31 cellular contexts compared by ENCODE assay signal in genomic region chr12:79707830-79708229, GRCh38.
"Had no signal": no experiment of that assay in that cellular context is flagged by ENCODE, and none has a peak within 500 bp of the region (broad histone marks: within the 10 kb centered on the region; RNA-seq: fewer than 3 reads in every experiment).

No MANE protein-coding gene starts in this region.

- H3K36me3 ChIP-seq: ascending aorta, cardiac muscle cell, colonic mucosa had no signal

- H3K27me3 ChIP-seq: ascending aorta, cardiac muscle cell, colonic mucosa had no signal

- H3K4me1 Mint-ChIP-seq: activated CD4-positive, alpha-beta T cell treated with anti-CD3 and anti-CD28 coated beads, Interleukin-2, amount 10 ng/mL, durations not matched to agents 24 days and 14 days; activated naive CD4-positive, alpha-beta T cell treated with anti-CD3 and anti-CD28 coated beads, Interleukin-2, amount 50 U/mL, for 24 hours; activated naive CD8-positive, alpha-beta T cell treated with anti-CD3 and anti-CD28 coated beads, Interleukin-2, amount 10 ng/mL, durations not matched to agents 7 days and 5 days; activated T-helper 17 cell treated with anti-CD3 and anti-CD28 coated beads, Interleukin-2, amount 50 U/mL, for 72 hours; central memory CD8-positive, alpha-beta T cell had no signal

- H3K4me1 ChIP-seq: ascending aorta, colonic mucosa had no signal

- H3K9me3 ChIP-seq: ascending aorta, colonic mucosa had no signal

- H3K9me3 Mint-ChIP-seq: activated CD4-positive, alpha-beta T cell treated with anti-CD3 and anti-CD28 coated beads, Interleukin-2, amount 10 ng/mL, durations not matched to agents 24 days and 14 days; activated CD8-positive, alpha-beta T cell treated with anti-CD3 and anti-CD28 coated beads for 36 hours; activated naive CD4-positive, alpha-beta T cell treated with anti-CD3 and anti-CD28 coated beads, Interleukin-2, amount 50 U/mL, for 24 hours; activated T-cell treated with anti-CD3 and anti-CD28 coated beads, Interleukin-2, amount 50 U/mL, for 72 hours; activated T-helper 17 cell treated with anti-CD3 and anti-CD28 coated beads, Interleukin-2, amount 50 U/mL, for 72 hours; central memory CD8-positive, alpha-beta T cell had no signal

- H3K4me3 Mint-ChIP-seq: activated CD4-positive, alpha-beta T cell treated with anti-CD3 and anti-CD28 coated beads, Interleukin-2, amount 10 ng/mL, durations not matched to agents 24 days and 14 days; activated CD8-positive, alpha-beta T cell treated with anti-CD3 and anti-CD28 coated beads for 36 hours; activated naive CD4-positive, alpha-beta T cell treated with anti-CD3 and anti-CD28 coated beads, Interleukin-2, amount 50 U/mL, for 24 hours; activated naive CD8-positive, alpha-beta T cell treated with anti-CD3 and anti-CD28 coated beads, Interleukin-2, amount 10 ng/mL, durations not matched to agents 7 days and 5 days; activated T-cell treated with anti-CD3 and anti-CD28 coated beads, Interleukin-2, amount 50 U/mL, for 72 hours; activated T-helper 17 cell treated with anti-CD3 and anti-CD28 coated beads, Interleukin-2, amount 50 U/mL, for 72 hours; central memory CD8-positive, alpha-beta T cell had no signal

- H3K4me3 ChIP-seq: ascending aorta, cardiac muscle cell, colonic mucosa, PC-9 had no signal

- FAIRE-seq: RCC 7860 had no signal

- DNase-seq: activated CD4-positive, alpha-beta T cell treated with anti-CD3 and anti-CD28 coated beads, Interleukin-2, amount 10 ng/mL, durations not matched to agents 24 days and 14 days; activated CD4-positive, alpha-beta T cell treated with anti-CD3 and anti-CD28 coated beads, Interleukin-2, amount 50 U/mL, for 4 hours; activated CD8-positive, alpha-beta T cell treated with anti-CD3 and anti-CD28 coated beads for 36 hours; activated effector memory CD4-positive, alpha-beta T cell treated with anti-CD3 and anti-CD28 coated beads, Interleukin-2, amount 50 U/mL, for 16 hours; activated naive CD4-positive, alpha-beta T cell; activated naive CD8-positive, alpha-beta T cell treated with anti-CD3 and anti-CD28 coated beads, Interleukin-2, amount 10 ng/mL, durations not matched to agents 7 days and 5 days; activated T-cell treated with anti-CD3 and anti-CD28 coated beads, Interleukin-2, amount 50 U/mL, for 1 hour; activated T-cell treated with anti-CD3 and anti-CD28 coated beads, Interleukin-2, amount 50 U/mL, for 72 hours; amygdala; colonic mucosa; NCI-H1105; NCI-H1417 treated with DMSO at 0.1 percent for 48 hours; NCI-H1694 treated with DMSO at 0.1 percent for 48 hours; NCI-H2029 treated with DMSO at 0.1 percent for 48 hours; NCI-H226; NCI-H446 treated with DMSO at 0.1 percent for 48 hours; NCI-H524; PC-9; SIG-M5; T-helper 1 cell; T-helper 2 cell; T-helper 9 cell had no signal

- H3K27ac ChIP-seq: ascending aorta, cardiac muscle cell, colonic mucosa, PC-9, RWPE1 had no signal

- ATAC-seq: activated CD8-positive, alpha-beta T cell treated with anti-CD3 and anti-CD28 coated beads for 36 hours; activated T-cell treated with anti-CD3 and anti-CD28 coated beads, Interleukin-2, amount 50 U/mL, for 72 hours; activated T-helper 17 cell treated with anti-CD3 and anti-CD28 coated beads, Interleukin-2, amount 50 U/mL, for 72 hours; Right ventricle myocardium inferior; SK-N-SH treated with all-trans-retinoic acid at 6 μM for 48 hours had no signal

- H3K27ac Mint-ChIP-seq: activated CD4-positive, alpha-beta T cell treated with anti-CD3 and anti-CD28 coated beads, Interleukin-2, amount 10 ng/mL, durations not matched to agents 24 days and 14 days; activated CD8-positive, alpha-beta T cell treated with anti-CD3 and anti-CD28 coated beads for 36 hours; activated naive CD4-positive, alpha-beta T cell treated with anti-CD3 and anti-CD28 coated beads, Interleukin-2, amount 50 U/mL, for 24 hours; activated naive CD8-positive, alpha-beta T cell treated with anti-CD3 and anti-CD28 coated beads, Interleukin-2, amount 10 ng/mL, durations not matched to agents 7 days and 5 days; activated T-cell treated with anti-CD3 and anti-CD28 coated beads, Interleukin-2, amount 50 U/mL, for 72 hours; activated T-helper 17 cell treated with anti-CD3 and anti-CD28 coated beads, Interleukin-2, amount 50 U/mL, for 72 hours had no signal

- H3K36me3 Mint-ChIP-seq: activated naive CD4-positive, alpha-beta T cell treated with anti-CD3 and anti-CD28 coated beads, Interleukin-2, amount 50 U/mL, for 24 hours; activated naive CD8-positive, alpha-beta T cell treated with anti-CD3 and anti-CD28 coated beads, Interleukin-2, amount 10 ng/mL, durations not matched to agents 7 days and 5 days had no signal
